ENCODE assay signal across 9 cellular contexts in the genomic region with DNA sequence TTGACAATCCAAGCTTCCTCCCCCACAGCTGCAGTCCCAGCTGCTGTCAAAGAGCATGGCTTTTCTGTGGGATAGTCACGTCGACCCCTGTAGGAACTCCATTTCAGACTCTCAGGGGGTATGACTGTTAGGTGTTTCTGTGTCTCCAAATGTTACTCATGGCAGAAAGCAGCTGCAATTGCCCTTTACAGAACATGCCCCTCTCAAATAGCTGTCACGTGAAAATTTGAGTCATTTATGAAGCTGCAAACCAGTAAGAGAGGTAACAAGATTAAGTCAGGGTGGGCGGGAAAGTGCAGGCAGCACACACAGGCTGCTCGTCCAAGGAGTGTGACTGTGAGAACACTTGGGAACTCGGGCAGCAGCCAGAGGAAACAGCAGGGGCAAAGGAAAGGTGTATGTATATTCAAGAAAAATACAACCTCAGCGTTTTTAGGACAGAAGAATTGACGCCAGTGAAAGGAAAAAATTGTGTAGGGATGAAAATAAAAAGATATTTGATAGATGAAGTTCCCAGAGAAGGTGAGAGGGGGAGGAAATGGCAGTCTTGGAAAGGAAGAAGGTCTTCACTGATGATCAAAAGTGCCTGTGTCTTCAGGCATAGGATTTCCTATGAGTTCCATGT.
DNase-seq lines count a peak whose midpoint lies in the region; ATAC-seq, FAIRE-seq and TF ChIP-seq lines count a peak whose summit lies in the region.
"Had no signal": no experiment of that assay in that cellular context is flagged by ENCODE, and none has a peak within 500 bp of the region (broad histone marks: within the 10 kb centered on the region; RNA-seq: fewer than 3 reads in every experiment).

No MANE protein-coding gene starts in this region.

- TF ChIP-seq RAD21 in HepG2 (CRISPR knock-in tag; IDR thresholded peaks at IDR 0.05), result no peak

- no peak overlapping the region for H3K27ac ChIP-seq in HepG2 (ENCODE audit: extremely low read length, insufficient read depth, low read length)
- H3K27ac ChIP-seq in right lobe of liver, result no peak overlapping the region
- peak overlapping the region; percentile 23 to 68 for H3K27ac ChIP-seq in tibial artery
- H3K27ac ChIP-seq: neutrophil had no signal

- H3K9me3 ChIP-seq in HepG2 (ENCODE audit: low read length), result no peaks in the 10 kb centered on the region
- no peaks in the 10 kb centered on the region for H3K9me3 ChIP-seq in right lobe of liver
- no peaks in the 10 kb centered on the region for H3K9me3 ChIP-seq in tibial artery
- H3K9me3 ChIP-seq: neutrophil had no signal

- no peaks in the 10 kb centered on the region for H3K36me3 Mint-ChIP-seq in CD14-positive monocyte

- TF ChIP-seq POLR2A in HepG2 (IDR thresholded peaks at IDR 0.05; ENCODE audit: insufficient read depth in 1 of 2, low read depth in 2 of 2, low read length in 2 of 2) (no peak), right lobe of liver (IDR thresholded peaks at IDR 0.05) (no peak)

- H3K4me1 Mint-ChIP-seq in CD14-positive monocyte, result no peaks in the 10 kb centered on the region

- H3K4me3 Mint-ChIP-seq in CD14-positive monocyte, result no peak overlapping the region

- H3K27ac Mint-ChIP-seq in CD14-positive monocyte, result no peak overlapping the region

- CTCF ChIA-PET in HepG2 (lab: Yijun Ruan, JAX; ENCODE audit: low intra/inter-chr PET ratio, low total read pairs), result no interaction called here

- BruUV-seq in HepG2 (replicated peaks; lab: Mats Ljungman, UMichigan), result no TSS peak

- H3K9me3 Mint-ChIP-seq in CD14-positive monocyte, result peaks cover 7 to 28% (median 12%) of the 10 kb centered on the region in 7 donors

- H3K36me3 ChIP-seq in HepG2 (replicated peaks in 1 of 2; ENCODE audit: control insufficient read depth in 1 of 2, insufficient read depth in 2 of 2, low read length in 2 of 2), result no peaks in the 10 kb centered on the region
- no peaks in the 10 kb centered on the region for H3K36me3 ChIP-seq in right lobe of liver
- H3K36me3 ChIP-seq in tibial artery, result no peaks in the 10 kb centered on the region
- H3K36me3 ChIP-seq: neutrophil had no signal

- DNase-seq in HepG2 (ENCODE audit: low spot score), result no peak
- no peak for DNase-seq in right lobe of liver
- DNase-seq in astrocyte of the hippocampus (ENCODE audit: low read depth, low spot score), result peak; percentile 53
- peak in 1 of 2 donors; percentile 74 for DNase-seq in tibial artery
- DNase-seq in cerebellum (ENCODE audit: low spot score), result no peak
- no peak for DNase-seq in CD14-positive monocyte (ENCODE audit: low spot score)

- in situ Hi-C loops in HepG2 (cut with HindIII; ENCODE audit: extremely low pct_ligation_motif_present, low pct_unique_long_range_greater_than_20kb), result no loop called here

- H3K27me3 Mint-ChIP-seq in CD14-positive monocyte (ENCODE audit: low read depth in 3 of 3), result peaks cover 0 to 3% (median 1%) of the 10 kb centered on the region in 3 donors

- no peaks in the 10 kb centered on the region for H4K20me1 ChIP-seq in HepG2 (ENCODE audit: insufficient read depth, low read length)

- intact Hi-C loops in HepG2 (cut with micrococcal nuclease; ENCODE audit: unreplicated experiment) (no loop called here), right lobe of liver (cut with DNase I) (no loop called here), tibial artery (cut with DNase I; ENCODE audit: low total_unique reads) (no loop called here), CD14-positive monocyte (cut with micrococcal nuclease) (no loop called here)

- H2AFZ ChIP-seq in HepG2 (ENCODE audit: low read length), result no peak overlapping the region

- POLR2A ChIA-PET in HepG2 (lab: Yijun Ruan, JAX), result no interaction called here

- ATAC-seq in HepG2, result no peak
- ATAC-seq in right lobe of liver, result no peak
- ATAC-seq in HG02973 (IDR thresholded peaks at IDR 0.05; ENCODE audit: unreplicated experiment), result peak; percentile 77
- no peak for ATAC-seq in HG03460 (IDR thresholded peaks at IDR 0.05; ENCODE audit: unreplicated experiment)

- TF ChIP-seq EP300 in HepG2 (IDR thresholded peaks at IDR 0.05; ENCODE audit: low read depth in 2 of 2, low read length in 2 of 2), result no peak
- TF ChIP-seq EP300 in HepG2 (CRISPR knock-in tag; IDR thresholded peaks at IDR 0.05; ENCODE audit: borderline replicate concordance), result no peak

- no peaks in the 10 kb centered on the region for H3K79me2 ChIP-seq in HepG2 (ENCODE audit: insufficient read depth, low read length)

- H3K4me3 ChIP-seq in HepG2 (replicated peaks in 1 of 3; ENCODE audit: insufficient read depth in 1 of 3, low read depth in 2 of 3, low read length in 3 of 3) (no peak overlapping the region), right lobe of liver (no peak overlapping the region), tibial artery (peak overlapping the region in 1 of 2 donors; percentile 25)

- H3K9ac ChIP-seq in HepG2 (ENCODE audit: insufficient read depth, low read depth, low read length), result no peak overlapping the region

- FAIRE-seq in HepG2 (lab: Jason Lieb, UNC), result no peak

- H3K4me1 ChIP-seq in HepG2 (ENCODE audit: insufficient read depth, low read length), result no peaks in the 10 kb centered on the region
- H3K4me1 ChIP-seq in right lobe of liver, result no peaks in the 10 kb centered on the region
- peaks cover 0 to 39% (median 15%) of the 10 kb centered on the region in 4 donors for H3K4me1 ChIP-seq in tibial artery

- TF ChIP-seq CTCF in HepG2 (CRISPR knock-in tag; IDR thresholded peaks at IDR 0.05), result no peak
- TF ChIP-seq CTCF in right lobe of liver (IDR thresholded peaks at IDR 0.05), result no peak
- no peak for TF ChIP-seq CTCF in tibial artery (IDR thresholded peaks at IDR 0.05)
- TF ChIP-seq CTCF in CD14-positive monocyte (IDR thresholded peaks at IDR 0.05), result no peak

- no peaks in the 10 kb centered on the region for H3K27me3 ChIP-seq in HepG2 (ENCODE audit: control insufficient read depth in 1 of 2, insufficient read depth in 2 of 2, low read length in 2 of 2)
- no peaks in the 10 kb centered on the region for H3K27me3 ChIP-seq in right lobe of liver
- H3K27me3 ChIP-seq in tibial artery, result no peaks in the 10 kb centered on the region
- H3K27me3 ChIP-seq: neutrophil had no signal

- 0 out of 2 replicates have a peak overlapping the region, but pooled peaks have one; percentile 11 for H3K4me2 ChIP-seq in HepG2 (ENCODE audit: low read depth, low read length)

- under 1% methylated on average over 8 of the region's 8 CpGs for WGBS in HepG2 (ENCODE audit: low lambda C conversion rate)
- WGBS in right lobe of liver (ENCODE audit: insufficient coverage, low coverage, low lambda C conversion rate, missing lambda C conversion rate), result 31% methylated on average over 8 of the region's 8 CpGs

TF ChIP-seq in HepG2, 621 proteins besides CTCF, POLR2A, EP300 and RAD21:
- no peak for TF ChIP-seq CEBPB (IDR thresholded peaks at IDR 0.05; ENCODE audit: borderline replicate concordance, low read depth, low read length)
- peak; percentile 66 for TF ChIP-seq MAFF (IDR thresholded peaks at IDR 0.05; ENCODE audit: low read depth, low read length)
- no peak for TF ChIP-seq ZSCAN9 (CRISPR knock-in tag; IDR thresholded peaks at IDR 0.05; ENCODE audit: borderline replicate concordance)
- TF ChIP-seq TAF1 (CRISPR knock-in tag; IDR thresholded peaks at IDR 0.05), result no peak
- TF ChIP-seq, protein P1, sequence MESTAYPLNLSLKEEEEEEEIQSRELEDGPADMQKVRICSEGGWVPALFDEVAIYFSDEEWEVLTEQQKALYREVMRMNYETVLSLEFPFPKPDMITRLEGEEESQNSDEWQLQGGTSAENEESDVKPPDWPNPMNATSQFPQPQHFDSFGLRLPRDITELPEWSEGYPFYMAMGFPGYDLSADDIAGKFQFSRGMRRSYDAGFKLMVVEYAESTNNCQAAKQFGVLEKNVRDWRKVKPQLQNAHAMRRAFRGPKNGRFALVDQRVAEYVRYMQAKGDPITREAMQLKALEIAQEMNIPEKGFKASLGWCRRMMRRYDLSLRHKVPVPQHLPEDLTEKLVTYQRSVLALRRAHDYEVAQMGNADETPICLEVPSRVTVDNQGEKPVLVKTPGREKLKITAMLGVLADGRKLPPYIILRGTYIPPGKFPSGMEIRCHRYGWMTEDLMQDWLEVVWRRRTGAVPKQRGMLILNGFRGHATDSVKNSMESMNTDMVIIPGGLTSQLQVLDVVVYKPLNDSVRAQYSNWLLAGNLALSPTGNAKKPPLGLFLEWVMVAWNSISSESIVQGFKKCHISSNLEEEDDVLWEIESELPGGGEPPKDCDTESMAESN (CRISPR knock-in tag; conservative IDR thresholded peaks at IDR 0.05), result no peak
- peak; percentile 69 to 82; a peak in 3 of 4 replicates for TF ChIP-seq MAFK (conservative IDR thresholded peaks at IDR 0.05 in 1 of 2, IDR thresholded peaks at IDR 0.05 in 1 of 2; ENCODE audit: low read length in 2 of 2)
- TF ChIP-seq REXO4 (CRISPR knock-in tag; IDR thresholded peaks at IDR 0.05; ENCODE audit: borderline replicate concordance), result no peak
- no peak for TF ChIP-seq EED (CRISPR knock-in tag; IDR thresholded peaks at IDR 0.05)

Comparison
In these comparisons a context has a peak if more than half of its experiments do, and no peak if none do; other contexts are left out.
1. H3K27ac ChIP-seq: peak in tibial artery (2 of 2); none in HepG2 (single experiment) and right lobe of liver (0 of 3).